ENCODE assay signal across 1 cellular context in genomic region chr15:45414215-45414885, GRCh38.
A peak's percentile ranks its signal among the peaks of the same experiment; 100 is the strongest.
TF ChIP-seq lines count a peak whose summit lies in the region.

No MANE protein-coding gene starts in this region.

TF ChIP-seq in GM12878, 131 proteins besides CTCF, POLR2A, EP300 and RAD21:
- TF ChIP-seq BCL11A (IDR thresholded peaks at IDR 0.05; ENCODE audit: low read depth, low read length) (no peak), STAT3 (IDR thresholded peaks at IDR 0.05; ENCODE audit: low read depth, low read length) (no peak), TAF1 (IDR thresholded peaks at IDR 0.05; ENCODE audit: borderline replicate concordance, low read depth, low read length) (no peak), SIX5 (IDR thresholded peaks at IDR 0.05; ENCODE audit: low read depth, low read length, severe bottlenecking) (no peak), IKZF2 (IDR thresholded peaks at IDR 0.05) (peak; percentile 10 to 29; a peak in 2 of 4 replicates), IRF4 (IDR thresholded peaks at IDR 0.05; ENCODE audit: low read depth, low read length) (no peak), STAT1 (conservative IDR thresholded peaks at IDR 0.05) (no peak), ZNF24 (IDR thresholded peaks at IDR 0.05) (peak; percentile 78), CHD2 (IDR thresholded peaks at IDR 0.05; ENCODE audit: borderline replicate concordance, low read depth, low read length) (no peak), ELK1 (IDR thresholded peaks at IDR 0.05; ENCODE audit: low read depth, low read length) (no peak), ZSCAN29 (IDR thresholded peaks at IDR 0.05) (no peak), MYB (IDR thresholded peaks at IDR 0.05; ENCODE audit: borderline replicate concordance, low read depth, low read length) (no peak), SP1 (IDR thresholded peaks at IDR 0.05; ENCODE audit: low read depth, low read length) (no peak), CHD4 (IDR thresholded peaks at IDR 0.05) (no peak), USF2 (IDR thresholded peaks at IDR 0.05; ENCODE audit: borderline replicate concordance, low read depth, low read length) (no peak), PAX8 (IDR thresholded peaks at IDR 0.05) (no peak), ZZZ3 (IDR thresholded peaks at IDR 0.05; ENCODE audit: control insufficient read depth, insufficient read length, low read depth) (no peak), RCOR1 (conservative IDR thresholded peaks at IDR 0.05; ENCODE audit: low read depth, low read length) (no peak), E2F8 (IDR thresholded peaks at IDR 0.05; ENCODE audit: low read depth, partially characterized antibody) (no peak), MEF2B (IDR thresholded peaks at IDR 0.05; ENCODE audit: partially characterized antibody, poor library complexity, severe bottlenecking) (peak; percentile 59), POLR2AphosphoS5 (IDR thresholded peaks at IDR 0.05; ENCODE audit: low read length) (no peak), KLF5 (IDR thresholded peaks at IDR 0.05; ENCODE audit: partially characterized antibody) (no peak), BCLAF1 (IDR thresholded peaks at IDR 0.05) (no peak), ZBED1 (IDR thresholded peaks at IDR 0.05; ENCODE audit: borderline replicate concordance) (no peak), CBX5 (IDR thresholded peaks at IDR 0.05; ENCODE audit: low read depth) (no peak)
